Comparison of ENCODE assay signal across 17 cellular contexts in the genomic region with DNA sequence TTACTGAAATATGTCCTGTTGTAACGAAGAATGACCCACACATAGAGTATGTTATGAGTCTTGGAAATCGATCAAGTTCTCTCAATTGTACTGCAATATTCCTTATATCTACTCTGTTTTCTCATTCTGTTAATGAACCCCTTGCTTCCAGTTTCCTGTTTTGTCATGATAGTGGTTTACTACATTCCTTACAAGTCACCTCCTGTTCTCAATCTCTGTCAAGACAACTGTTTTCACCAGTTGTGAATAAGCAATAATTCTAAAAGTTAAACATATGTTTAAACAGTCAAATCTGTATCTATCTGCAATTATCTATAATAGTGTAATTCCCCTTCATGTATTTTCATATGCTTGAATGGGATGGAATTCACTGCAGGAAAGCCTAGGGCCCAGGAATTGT. TPM values are rescaled to one million over a fixed set of nuclear protein-coding genes. Genes with fewer than 3 reads are reported as not detected.
DNase-seq lines count a peak whose midpoint lies in the region; ATAC-seq, FAIRE-seq and TF ChIP-seq lines count a peak whose summit lies in the region.
"Had no signal": no experiment of that assay in that cellular context is flagged by ENCODE, and none has a peak within 500 bp of the region (broad histone marks: within the 10 kb centered on the region; RNA-seq: fewer than 3 reads in every experiment).

No MANE protein-coding gene starts in this region.

- no peaks in the 10 kb centered on the region for H3K9me3 ChIP-seq in Peyer's patch
- H3K9me3 ChIP-seq: BLaER1 had no signal

- H3K27me3 ChIP-seq in bronchial epithelial cell (ENCODE audit: control insufficient read depth, insufficient read depth, low read length): no peaks in the 10 kb centered on the region
- no peaks in the 10 kb centered on the region for H3K27me3 ChIP-seq in Peyer's patch
- H3K27me3 ChIP-seq: BLaER1 had no signal

- H3K4me3 ChIP-seq in bronchial epithelial cell (ENCODE audit: low read depth, low read length): no peak overlapping the region
- no peak overlapping the region for H3K4me3 ChIP-seq in fibroblast of villous mesenchyme (ENCODE audit: low read depth, low read length)
- H3K4me3 ChIP-seq in Peyer's patch: no peak overlapping the region
- H3K4me3 ChIP-seq: BLaER1 had no signal

- intact Hi-C loops in CD14-positive monocyte (cut with micrococcal nuclease): no loop called here

- H3K27ac Mint-ChIP-seq in activated naive CD8-positive, alpha-beta T cell: peak overlapping the region; percentile 7
- no peak overlapping the region for H3K27ac Mint-ChIP-seq in activated naive CD8-positive, alpha-beta T cell treated with anti-CD3 and anti-CD28 coated beads for 36 hours
- H3K27ac Mint-ChIP-seq in CD14-positive monocyte: no peak overlapping the region
- H3K27ac Mint-ChIP-seq: H9 had no signal

- H3K36me3 Mint-ChIP-seq in activated naive CD8-positive, alpha-beta T cell: no peaks in the 10 kb centered on the region
- peaks cover 2% of the 10 kb centered on the region for H3K36me3 Mint-ChIP-seq in activated naive CD8-positive, alpha-beta T cell treated with anti-CD3 and anti-CD28 coated beads for 36 hours
- H3K36me3 Mint-ChIP-seq in CD14-positive monocyte: peaks cover 3 to 7% of the 10 kb centered on the region in 2 donors

- H3K36me3 ChIP-seq in bronchial epithelial cell (ENCODE audit: control insufficient read depth, insufficient read depth, low read length) (no peaks in the 10 kb centered on the region), Peyer's patch (no peaks in the 10 kb centered on the region)

- H3K4me1 Mint-ChIP-seq in activated naive CD8-positive, alpha-beta T cell (ENCODE audit: low read depth): peaks cover 14% of the 10 kb centered on the region
- H3K4me1 Mint-ChIP-seq in activated naive CD8-positive, alpha-beta T cell treated with anti-CD3 and anti-CD28 coated beads for 36 hours: peaks cover 11% of the 10 kb centered on the region
- H3K4me1 Mint-ChIP-seq in CD14-positive monocyte: peaks cover 11% of the 10 kb centered on the region

- H3K27ac ChIP-seq in Peyer's patch: no peak overlapping the region
- H3K27ac ChIP-seq: 22Rv1, BLaER1 had no signal

- H3K27me3 Mint-ChIP-seq in activated naive CD8-positive, alpha-beta T cell: no peaks in the 10 kb centered on the region
- no peaks in the 10 kb centered on the region for H3K27me3 Mint-ChIP-seq in activated naive CD8-positive, alpha-beta T cell treated with anti-CD3 and anti-CD28 coated beads for 36 hours
- H3K27me3 Mint-ChIP-seq in CD14-positive monocyte (ENCODE audit: low read depth in 3 of 3): no peaks in the 10 kb centered on the region

- no peak for FAIRE-seq in bronchial epithelial cell (lab: Jason Lieb, UNC)
- FAIRE-seq: HTR-8/SVneo had no signal

- DNase-seq in activated naive CD8-positive, alpha-beta T cell treated with anti-CD3 and anti-CD28 coated beads for 36 hours: no peak
- DNase-seq in bronchial epithelial cell (ENCODE audit: low read depth) (peak; percentile 62), fibroblast of villous mesenchyme (ENCODE audit: low read depth) (peak; percentile 28), Peyer's patch (no peak), CD14-positive monocyte (ENCODE audit: low spot score) (no peak)
- DNase-seq in activated CD4-positive, CD25-positive, alpha-beta regulatory T cell treated with anti-CD3 and anti-CD28 coated beads, Interleukin-2, amount 50 U/mL, for 72 hours: no peak
- DNase-seq: DMS 273 treated with DMSO at 0.1 percent for 48 hours, H9, NCI-H1048, NCI-H2107, NCI-H345, NCI-H526 treated with DMSO at 0.1 percent for 48 hours had no signal

- H3K9me3 Mint-ChIP-seq in activated naive CD8-positive, alpha-beta T cell (ENCODE audit: low read depth): no peaks in the 10 kb centered on the region
- no peaks in the 10 kb centered on the region for H3K9me3 Mint-ChIP-seq in activated naive CD8-positive, alpha-beta T cell treated with anti-CD3 and anti-CD28 coated beads for 36 hours
- H3K9me3 Mint-ChIP-seq in CD14-positive monocyte: peaks cover 0 to 1% (median 0%) of the 10 kb centered on the region in 7 donors
- H3K9me3 Mint-ChIP-seq: H9 had no signal

- TF ChIP-seq CTCF in bronchial epithelial cell (IDR thresholded peaks at IDR 0.05; ENCODE audit: insufficient read depth, low read length, severe bottlenecking): no peak
- TF ChIP-seq CTCF in fibroblast of villous mesenchyme (IDR thresholded peaks at IDR 0.05; ENCODE audit: insufficient read depth, low read depth, low read length): no peak
- no peak for TF ChIP-seq CTCF in Peyer's patch (IDR thresholded peaks at IDR 0.05)
- no peak for TF ChIP-seq CTCF in CD14-positive monocyte (IDR thresholded peaks at IDR 0.05)

- H3K4me3 Mint-ChIP-seq in activated naive CD8-positive, alpha-beta T cell: no peak overlapping the region
- no peak overlapping the region for H3K4me3 Mint-ChIP-seq in activated naive CD8-positive, alpha-beta T cell treated with anti-CD3 and anti-CD28 coated beads for 36 hours
- no peak overlapping the region for H3K4me3 Mint-ChIP-seq in CD14-positive monocyte
- H3K4me3 Mint-ChIP-seq: H9 had no signal

- H3K4me1 ChIP-seq in Peyer's patch: no peaks in the 10 kb centered on the region
- H3K4me1 ChIP-seq: BLaER1 had no signal

- TF ChIP-seq POLR2A in Peyer's patch (IDR thresholded peaks at IDR 0.05): no peak

- ATAC-seq in HG02970 (IDR thresholded peaks at IDR 0.05; ENCODE audit: low FRiP score, unreplicated experiment): no peak

RNA-seq across cellular contexts. Expression of gene ARID2, which starts 16.4 kb away (rescaled TPM):
- total RNA-seq in activated naive CD8-positive, alpha-beta T cell treated with anti-CD3 and anti-CD28 coated beads for 36 hours: 10 to 100 TPM; 18.5 to 19.9 TPM
- total RNA-seq in bronchial epithelial cell (14.2 TPM in 2 replicates), fibroblast of villous mesenchyme (19.3 and 25.0 TPM in 2 replicates), Peyer's patch (10 to 100 TPM; 32.1 to 46.2 (median 41.5) TPM)
- polyA plus RNA-seq in CD14-positive monocyte: 1 to 10 TPM; 3.0 to 4.7 TPM

Comparison
In these comparisons a context has a peak if more than half of its experiments do, and no peak if none do; other contexts are left out.
1. DNase-seq: peak in bronchial epithelial cell (single experiment) and fibroblast of villous mesenchyme (single experiment); none in activated naive CD8-positive, alpha-beta T cell treated with anti-CD3 and anti-CD28 coated beads for 36 hours (single experiment), Peyer's patch (0 of 3), CD14-positive monocyte (single experiment) and activated CD4-positive, CD25-positive, alpha-beta regulatory T cell treated with anti-CD3 and anti-CD28 coated beads, Interleukin-2, amount 50 U/mL, for 72 hours (single experiment).